12 cellular contexts compared by ENCODE assay signal in the genomic region with DNA sequence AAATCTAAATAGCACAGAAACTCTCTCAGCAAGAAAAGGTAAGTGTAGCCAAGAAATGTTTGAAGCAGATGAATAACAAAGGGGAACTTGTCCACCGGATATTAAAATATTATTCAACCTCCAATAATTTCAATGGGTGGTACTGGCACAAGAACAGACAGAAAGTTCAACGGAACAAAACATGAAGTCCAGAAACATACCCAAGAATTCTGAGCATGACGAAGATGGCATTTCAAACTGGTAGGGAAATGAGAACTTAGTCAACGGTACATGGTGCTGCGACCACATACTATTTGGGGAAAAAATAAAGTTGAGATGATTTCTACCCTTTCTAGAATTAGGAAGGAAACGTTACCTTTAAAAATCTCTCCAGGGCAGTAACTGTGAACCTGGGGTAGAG. TPM values are rescaled to one million over a fixed set of nuclear protein-coding genes. Genes with fewer than 3 reads are reported as not detected.
DNase-seq lines count a peak whose midpoint lies in the region; ATAC-seq, FAIRE-seq and TF ChIP-seq lines count a peak whose summit lies in the region.
"Had no signal": no experiment of that assay in that cellular context is flagged by ENCODE, and none has a peak within 500 bp of the region (broad histone marks: within the 10 kb centered on the region; RNA-seq: fewer than 3 reads in every experiment).

No MANE protein-coding gene starts in this region.

- intact Hi-C loops in sciatic nerve (cut with DNase I), result loop anchor here (5.0 kb wide), 1 partner anchor 1564 kb away; no protein-coding TSS in a partner anchor

- no peak overlapping the region for H3K4me3 Mint-ChIP-seq in activated naive CD4-positive, alpha-beta T cell treated with anti-CD3 and anti-CD28 coated beads, Interleukin-2, amount 10 ng/mL, durations not matched to agents 7 days and 5 days
- peak overlapping the region; percentile 90 for H3K4me3 Mint-ChIP-seq in activated T-helper 17 cell treated with anti-CD3 and anti-CD28 coated beads, Interleukin-2, amount 50 U/mL, for 72 hours
- H3K4me3 Mint-ChIP-seq: neural progenitor cell had no signal

- TF ChIP-seq CTCF in keratinocyte (optimal IDR thresholded peaks at IDR 0.05 in 1 of 3, IDR thresholded peaks at IDR 0.05 in 1 of 3, conservative IDR thresholded peaks at IDR 0.05 in 1 of 3; ENCODE audit: extremely low read depth in 1 of 3, insufficient read depth in 2 of 3, low read length in 3 of 3), result no peak

- peak overlapping the region; percentile 24 for H3K4me2 ChIP-seq in keratinocyte (ENCODE audit: control insufficient read depth, extremely low read depth, insufficient read depth, low read depth, low read length)
- H3K4me2 ChIP-seq: neural progenitor cell had no signal

- DNase-seq in activated naive CD4-positive, alpha-beta T cell treated with anti-CD3 and anti-CD28 coated beads, Interleukin-2, amount 50 U/mL, for 72 hours (ENCODE audit: low spot score in 2 of 2), result no peak
- no peak for DNase-seq in activated naive CD4-positive, alpha-beta T cell treated with anti-CD3 and anti-CD28 coated beads, Interleukin-2, amount 10 ng/mL, durations not matched to agents 7 days and 5 days
- DNase-seq in keratinocyte (ENCODE audit: low read depth, low spot score) (no peak), T-helper 9 cell (no peak), sciatic nerve (ENCODE audit: low spot score) (no peak), frontal cortex (ENCODE audit: low spot score in 2 of 2) (no peak)
- DNase-seq: NCI-H1417, NCI-H510A treated with DMSO at 0.1 percent for 48 hours had no signal

- peaks cover 4 to 7% of the 10 kb centered on the region in 2 experiments for H3K36me3 ChIP-seq in keratinocyte (ENCODE audit: control insufficient read depth in 2 of 2, extremely low read depth in 1 of 2, insufficient read depth in 2 of 2, low read length in 2 of 2)
- H3K36me3 ChIP-seq: neural progenitor cell had no signal

- H2AFZ ChIP-seq in keratinocyte (ENCODE audit: control insufficient read depth, low read length), result no peak overlapping the region
- H2AFZ ChIP-seq: neural progenitor cell had no signal

- peaks cover 4% of the 10 kb centered on the region for H3K9me1 ChIP-seq in keratinocyte (ENCODE audit: control insufficient read depth, extremely low read depth, insufficient read depth, low read length)

- peaks cover 49% of the 10 kb centered on the region for H3K4me1 ChIP-seq in keratinocyte (ENCODE audit: control insufficient read depth, extremely low read depth, insufficient read depth, low read length)

- no peaks in the 10 kb centered on the region for H3K27me3 Mint-ChIP-seq in activated naive CD4-positive, alpha-beta T cell treated with anti-CD3 and anti-CD28 coated beads, Interleukin-2, amount 10 ng/mL, durations not matched to agents 7 days and 5 days
- H3K27me3 Mint-ChIP-seq in activated T-helper 17 cell treated with anti-CD3 and anti-CD28 coated beads, Interleukin-2, amount 50 U/mL, for 72 hours, result no peaks in the 10 kb centered on the region

- no peaks in the 10 kb centered on the region for H3K27me3 ChIP-seq in keratinocyte (ENCODE audit: control insufficient read depth, extremely low read depth, insufficient read depth, low read length)
- H3K27me3 ChIP-seq: neural progenitor cell had no signal

- H3K4me1 Mint-ChIP-seq in activated naive CD4-positive, alpha-beta T cell treated with anti-CD3 and anti-CD28 coated beads, Interleukin-2, amount 10 ng/mL, durations not matched to agents 7 days and 5 days, result peaks cover 90% of the 10 kb centered on the region
- peaks cover 64% of the 10 kb centered on the region for H3K4me1 Mint-ChIP-seq in activated T-helper 17 cell treated with anti-CD3 and anti-CD28 coated beads, Interleukin-2, amount 50 U/mL, for 72 hours

- no peak for ATAC-seq in activated naive CD4-positive, alpha-beta T cell treated with anti-CD3 and anti-CD28 coated beads, Interleukin-2, amount 50 U/mL, for 72 hours
- ATAC-seq in activated T-helper 17 cell treated with anti-CD3 and anti-CD28 coated beads, Interleukin-2, amount 50 U/mL, for 72 hours (replicated peaks), result peak; percentile 43
- ATAC-seq in sciatic nerve (no peak), GM21723 (IDR thresholded peaks at IDR 0.05; ENCODE audit: unreplicated experiment) (no peak)

- no peaks in the 10 kb centered on the region for H3K9me3 ChIP-seq in keratinocyte (ENCODE audit: control insufficient read depth, low read depth, low read length)

- H3K9me3 Mint-ChIP-seq in activated naive CD4-positive, alpha-beta T cell treated with anti-CD3 and anti-CD28 coated beads, Interleukin-2, amount 50 U/mL, for 72 hours, result no peaks in the 10 kb centered on the region
- H3K9me3 Mint-ChIP-seq in activated naive CD4-positive, alpha-beta T cell treated with anti-CD3 and anti-CD28 coated beads, Interleukin-2, amount 10 ng/mL, durations not matched to agents 7 days and 5 days, result no peaks in the 10 kb centered on the region
- no peaks in the 10 kb centered on the region for H3K9me3 Mint-ChIP-seq in activated T-helper 17 cell treated with anti-CD3 and anti-CD28 coated beads, Interleukin-2, amount 50 U/mL, for 72 hours
- H3K9me3 Mint-ChIP-seq: neural progenitor cell had no signal

- H3K36me3 Mint-ChIP-seq in activated naive CD4-positive, alpha-beta T cell treated with anti-CD3 and anti-CD28 coated beads, Interleukin-2, amount 50 U/mL, for 72 hours, result peaks cover 20 to 48% of the 10 kb centered on the region in 2 donors
- peaks cover 49% of the 10 kb centered on the region for H3K36me3 Mint-ChIP-seq in activated naive CD4-positive, alpha-beta T cell treated with anti-CD3 and anti-CD28 coated beads, Interleukin-2, amount 10 ng/mL, durations not matched to agents 7 days and 5 days
- H3K36me3 Mint-ChIP-seq in activated T-helper 17 cell treated with anti-CD3 and anti-CD28 coated beads, Interleukin-2, amount 50 U/mL, for 72 hours (ENCODE audit: low read depth), result peaks cover 96% of the 10 kb centered on the region

- dilution Hi-C loops in keratinocyte (cut with MboI; ENCODE audit: extremely low pct_ligation_motif_present, low sequenced_read_pairs), result no loop called here

- no peak overlapping the region for H3K27ac ChIP-seq in keratinocyte (ENCODE audit: control insufficient read depth, insufficient read depth, low read length)
- H3K27ac ChIP-seq: neural progenitor cell had no signal

- H3K9ac ChIP-seq in keratinocyte (ENCODE audit: control insufficient read depth, extremely low read depth, insufficient read depth, low read length), result no peak overlapping the region
- H3K9ac ChIP-seq: neural progenitor cell had no signal

- H4K20me1 ChIP-seq in keratinocyte (ENCODE audit: control insufficient read depth, extremely low read depth, insufficient read depth, low read length), result peaks cover 30% of the 10 kb centered on the region

- H3K4me3 ChIP-seq in keratinocyte (ENCODE audit: control insufficient read depth in 2 of 3, extremely low read depth in 1 of 3, insufficient read depth in 2 of 3, low read depth in 1 of 3, low read length in 3 of 3), result no peak overlapping the region
- H3K4me3 ChIP-seq: neural progenitor cell had no signal

- H3K27ac Mint-ChIP-seq in activated naive CD4-positive, alpha-beta T cell treated with anti-CD3 and anti-CD28 coated beads, Interleukin-2, amount 50 U/mL, for 72 hours, result peak overlapping the region; percentile 65 to 71
- H3K27ac Mint-ChIP-seq in activated naive CD4-positive, alpha-beta T cell treated with anti-CD3 and anti-CD28 coated beads, Interleukin-2, amount 10 ng/mL, durations not matched to agents 7 days and 5 days, result no peak overlapping the region
- H3K27ac Mint-ChIP-seq in activated T-helper 17 cell treated with anti-CD3 and anti-CD28 coated beads, Interleukin-2, amount 50 U/mL, for 72 hours, result peak overlapping the region; percentile 49
- H3K27ac Mint-ChIP-seq: neural progenitor cell had no signal

- peaks cover 97% of the 10 kb centered on the region for H3K79me2 ChIP-seq in keratinocyte (ENCODE audit: control insufficient read depth, insufficient read depth, low read length)

- FAIRE-seq in keratinocyte (lab: Jason Lieb, UNC), result no peak
- FAIRE-seq in frontal cortex (lab: Jason Lieb, UNC), result no peak
- FAIRE-seq: islet of Langerhans had no signal

- CTCF ChIA-PET in activated naive CD4-positive, alpha-beta T cell treated with anti-CD3 and anti-CD28 coated beads, Interleukin-2, amount 10 ng/mL, durations not matched to agents 7 days and 5 days (lab: Charles Lee), result interaction anchor here (1.0 to 2.7 kb wide), 4 partner anchors 11 to 156 kb away, joined by 4 to 8 read pairs (median 7); no protein-coding TSS in a partner anchor

RNA-seq across cellular contexts. Expression of a gene that starts 5.5 kb away (rescaled TPM):
- 10 to 100 TPM; 45.5 to 54.1 TPM for total RNA-seq in activated naive CD4-positive, alpha-beta T cell treated with anti-CD3 and anti-CD28 coated beads, Interleukin-2, amount 50 U/mL, for 72 hours
- total RNA-seq in activated T-helper 17 cell treated with anti-CD3 and anti-CD28 coated beads, Interleukin-2, amount 50 U/mL, for 72 hours, result 100 to 1,000 TPM in 1 of 2 donors, 10 to 100 TPM in 1; 47.4 to 114 TPM
- 18.1 to 28.3 TPM (median 27.0 TPM) in 3 replicates for polyA plus RNA-seq in keratinocyte
- polyA plus RNA-seq in keratinocyte (2011; ENCODE audit: low read depth), result 5.1 TPM
- 15.2 and 20.9 TPM in 2 replicates for polyA plus RNA-seq in keratinocyte (2011; cell fraction: cytosol; rRNA removed)
- 33.3 and 36.1 TPM in 2 replicates for polyA plus RNA-seq in keratinocyte (2011; cell fraction: nucleus; rRNA removed)
- polyA plus RNA-seq in keratinocyte (2012; ENCODE audit: low replicate concordance), result 7.2 and 21.3 TPM in 2 replicates
- 19.8 to 29.4 TPM (median 20.2 TPM) in 3 replicates for polyA minus RNA-seq in keratinocyte
- 16.7 TPM for polyA minus RNA-seq in keratinocyte (2011; cell fraction: cytosol; rRNA and poly(A)+ RNA removed)
- polyA minus RNA-seq in keratinocyte (2011; cell fraction: nucleus; rRNA and poly(A)+ RNA removed), result 24.5 and 51.2 TPM in 2 replicates
- total RNA-seq in sciatic nerve (53.2 TPM), frontal cortex (22.8 TPM)

RNA-seq across cellular contexts. Expression of a gene that starts 30.9 kb away (rescaled TPM):
- total RNA-seq in activated naive CD4-positive, alpha-beta T cell treated with anti-CD3 and anti-CD28 coated beads, Interleukin-2, amount 50 U/mL, for 72 hours, result 10 to 100 TPM; 18.4 to 22.6 TPM
- 10 to 100 TPM; 22.6 to 32.2 TPM for total RNA-seq in activated T-helper 17 cell treated with anti-CD3 and anti-CD28 coated beads, Interleukin-2, amount 50 U/mL, for 72 hours
- 56.3 to 82.2 TPM (median 76.8 TPM) in 3 replicates for polyA plus RNA-seq in keratinocyte
- 175 TPM for polyA plus RNA-seq in keratinocyte (2011; ENCODE audit: low read depth)
- polyA plus RNA-seq in keratinocyte (2011; cell fraction: cytosol; rRNA removed), result 54.9 and 69.2 TPM in 2 replicates
- polyA plus RNA-seq in keratinocyte (2011; cell fraction: nucleus; rRNA removed), result 65.6 and 96.4 TPM in 2 replicates
- polyA plus RNA-seq in keratinocyte (2012; ENCODE audit: low replicate concordance), result 55.9 and 57.6 TPM in 2 replicates
- polyA minus RNA-seq in keratinocyte, result 11.6 to 29.9 TPM (median 25.8 TPM) in 3 replicates
- 39.3 TPM for polyA minus RNA-seq in keratinocyte (2011; cell fraction: cytosol; rRNA and poly(A)+ RNA removed)
- polyA minus RNA-seq in keratinocyte (2011; cell fraction: nucleus; rRNA and poly(A)+ RNA removed), result 17.4 and 19.2 TPM in 2 replicates
- 74.4 TPM for total RNA-seq in sciatic nerve
- 48.9 TPM for total RNA-seq in frontal cortex

RNA-seq across cellular contexts. Expression of a gene that starts 48.7 kb away (rescaled TPM):
- 100 to 1,000 TPM; 163 to 174 TPM for total RNA-seq in activated naive CD4-positive, alpha-beta T cell treated with anti-CD3 and anti-CD28 coated beads, Interleukin-2, amount 50 U/mL, for 72 hours
- total RNA-seq in activated T-helper 17 cell treated with anti-CD3 and anti-CD28 coated beads, Interleukin-2, amount 50 U/mL, for 72 hours, result 100 to 1,000 TPM; 127 to 174 TPM
- 44.3 to 106 TPM (median 82.6 TPM) in 3 replicates for polyA plus RNA-seq in keratinocyte
- polyA plus RNA-seq in keratinocyte (2011; ENCODE audit: low read depth), result 82.8 TPM
- polyA plus RNA-seq in keratinocyte (2011; cell fraction: cytosol; rRNA removed), result 50.8 and 74.7 TPM in 2 replicates
- polyA plus RNA-seq in keratinocyte (2011; cell fraction: nucleus; rRNA removed), result 63.5 and 120 TPM in 2 replicates
- polyA plus RNA-seq in keratinocyte (2012; ENCODE audit: low replicate concordance), result 59.6 and 90.9 TPM in 2 replicates
- polyA minus RNA-seq in keratinocyte, result 10.4 to 33.9 TPM (median 19.7 TPM) in 3 replicates
- 19.0 TPM for polyA minus RNA-seq in keratinocyte (2011; cell fraction: cytosol; rRNA and poly(A)+ RNA removed)
- 13.9 and 21.9 TPM in 2 replicates for polyA minus RNA-seq in keratinocyte (2011; cell fraction: nucleus; rRNA and poly(A)+ RNA removed)
- 43.8 TPM for total RNA-seq in sciatic nerve
- total RNA-seq in frontal cortex, result 13.9 TPM
